Comparison of ENCODE assay signal across 12 cellular contexts in genomic region chr7:47988496-47989386, GRCh38. TPM values are rescaled to one million over a fixed set of nuclear protein-coding genes. Genes with fewer than 3 reads are reported as not detected.
DNase-seq lines count a peak whose midpoint lies in the region; ATAC-seq and TF ChIP-seq lines count a peak whose summit lies in the region.
"Had no signal": no experiment of that assay in that cellular context is flagged by ENCODE, and none has a peak within 500 bp of the region (broad histone marks: within the 10 kb centered on the region; RNA-seq: fewer than 3 reads in every experiment).

No MANE protein-coding gene starts in this region.

- H3K9me3 ChIP-seq in SU-DHL-6 (ENCODE audit: insufficient read depth, low read length) (no peaks in the 10 kb centered on the region), gastroesophageal sphincter (no peaks in the 10 kb centered on the region)

- DNase-seq in CD14-positive monocyte (ENCODE audit: low spot score), result no peak
- DNase-seq in iPS-NIHi11 (ENCODE audit: low spot score), result peak; percentile 23
- DNase-seq: activated CD8-positive, alpha-beta memory T cell treated with anti-CD3 and anti-CD28 coated beads for 24 hours; NCI-H187; stimulated activated CD4-positive, alpha-beta T cell treated with anti-CD3 and anti-CD28 coated beads, Interleukin-4, amount 100 ng/mL, for 4 hours had no signal

- H3K36me3 Mint-ChIP-seq in CD14-positive monocyte, result no peaks in the 10 kb centered on the region
- H3K36me3 Mint-ChIP-seq: memory B cell had no signal

- no peak overlapping the region for H3K4me3 Mint-ChIP-seq in CD14-positive monocyte
- H3K4me3 Mint-ChIP-seq: memory B cell had no signal

- no peak for TF ChIP-seq POLR2A in gastroesophageal sphincter (IDR thresholded peaks at IDR 0.05)

- no peak overlapping the region for H3K9ac ChIP-seq in SU-DHL-6 (ENCODE audit: low read length)

- no peak overlapping the region for H3K4me2 ChIP-seq in SU-DHL-6 (ENCODE audit: low read depth, low read length, poor library complexity, severe bottlenecking)

- H3K27ac ChIP-seq in SU-DHL-6 (ENCODE audit: low read depth, low read length) (no peak overlapping the region), gastroesophageal sphincter (no peak overlapping the region)

- peak; percentile 64 for TF ChIP-seq CTCF in CD14-positive monocyte (IDR thresholded peaks at IDR 0.05)
- TF ChIP-seq CTCF in SU-DHL-6 (IDR thresholded peaks at IDR 0.05; ENCODE audit: insufficient read depth, low read length, poor library complexity, severe bottlenecking), result peak; percentile 38
- TF ChIP-seq CTCF in gastroesophageal sphincter (IDR thresholded peaks at IDR 0.05), result no peak

- peak; percentile 25 for ATAC-seq in HG02981 (IDR thresholded peaks at IDR 0.05; ENCODE audit: unreplicated experiment)
- no peak for ATAC-seq in HG03342 (IDR thresholded peaks at IDR 0.05; ENCODE audit: unreplicated experiment)
- no peak for ATAC-seq in HG03135 (IDR thresholded peaks at IDR 0.05; ENCODE audit: unreplicated experiment)
- ATAC-seq in gastroesophageal sphincter, result no peak
- no peak for ATAC-seq in GM19023 (IDR thresholded peaks at IDR 0.05; ENCODE audit: unreplicated experiment)

- no peaks in the 10 kb centered on the region for H3K9me2 ChIP-seq in SU-DHL-6 (replicated peaks; ENCODE audit: insufficient read depth, low read length)

- peak overlapping the region in 1 of 7 donors; percentile 57 for H3K27ac Mint-ChIP-seq in CD14-positive monocyte
- H3K27ac Mint-ChIP-seq: memory B cell had no signal

- H3K79me2 ChIP-seq in SU-DHL-6 (ENCODE audit: insufficient read depth, low read length), result no peaks in the 10 kb centered on the region

- H3K4me3 ChIP-seq in SU-DHL-6 (ENCODE audit: insufficient read depth, low read length, poor library complexity, severe bottlenecking) (no peak overlapping the region), gastroesophageal sphincter (no peak overlapping the region)

- H3F3A ChIP-seq in SU-DHL-6 (ENCODE audit: insufficient read depth), result no peaks in the 10 kb centered on the region

- peaks cover 18% of the 10 kb centered on the region for H3K4me1 Mint-ChIP-seq in CD14-positive monocyte

- H3K36me3 ChIP-seq in SU-DHL-6 (ENCODE audit: low read length) (no peaks in the 10 kb centered on the region), gastroesophageal sphincter (no peaks in the 10 kb centered on the region)

- 68 to 82% methylated on average over 8 of the region's 8 CpGs for WGBS in gastroesophageal sphincter (ENCODE audit: low coverage in 1 of 2), 2 donors

- H3K9me3 Mint-ChIP-seq in CD14-positive monocyte, result peaks cover 0 to 2% (median 0%) of the 10 kb centered on the region in 7 donors
- H3K9me3 Mint-ChIP-seq: memory B cell had no signal

- peaks cover 0 to 1% (median 0%) of the 10 kb centered on the region in 3 donors for H3K27me3 Mint-ChIP-seq in CD14-positive monocyte (ENCODE audit: low read depth in 3 of 3)
- H3K27me3 Mint-ChIP-seq: memory B cell had no signal

- no peak overlapping the region for H2AFZ ChIP-seq in SU-DHL-6 (ENCODE audit: low read depth, low read length, severe bottlenecking)

- intact Hi-C loops in CD14-positive monocyte (cut with micrococcal nuclease), result no loop called here

- H3K4me1 ChIP-seq in gastroesophageal sphincter, result peaks cover 0 to 5% (median 0%) of the 10 kb centered on the region in 3 donors

- H3K27me3 ChIP-seq in SU-DHL-6 (ENCODE audit: low read length) (no peaks in the 10 kb centered on the region), gastroesophageal sphincter (no peaks in the 10 kb centered on the region)

- no peaks in the 10 kb centered on the region for H4K20me1 ChIP-seq in SU-DHL-6 (ENCODE audit: low read depth, low read length)

- no peak for TF ChIP-seq EP300 in gastroesophageal sphincter (IDR thresholded peaks at IDR 0.05)

RNA-seq across cellular contexts. Expression of gene HUS1, which starts 9.3 kb away (rescaled TPM):
- polyA plus RNA-seq in CD14-positive monocyte, result 10 to 100 TPM; 37.7 to 45.9 TPM
- 10 to 100 TPM; 13.7 to 32.7 (median 19.7) TPM for total RNA-seq in gastroesophageal sphincter

RNA-seq across cellular contexts. Expression of gene SUN3, which starts 40.2 kb away (rescaled TPM):
- polyA plus RNA-seq in CD14-positive monocyte, result not detected
- not detected for total RNA-seq in gastroesophageal sphincter

RNA-seq across cellular contexts. Expression of gene PKD1L1, which starts 40.5 kb away (rescaled TPM):
- not detected for polyA plus RNA-seq in CD14-positive monocyte
- total RNA-seq in gastroesophageal sphincter, result 1 to 10 TPM in 1 of 4 donors, under 1 TPM in 3; 0.12 to 1.3 (median 0.45) TPM

RNA-seq across cellular contexts. Expression of gene C7orf57, which starts 46.6 kb away (rescaled TPM):
- polyA plus RNA-seq in CD14-positive monocyte, result not detected
- total RNA-seq in gastroesophageal sphincter, result not detected

Comparison
In these comparisons a context has a peak if more than half of its experiments do, and no peak if none do; other contexts are left out.
1. CTCF ChIP-seq: peak in CD14-positive monocyte (single experiment) and SU-DHL-6 (single experiment); none in gastroesophageal sphincter (0 of 4).